ENCODE assay signal across 7 cellular contexts in the genomic region with DNA sequence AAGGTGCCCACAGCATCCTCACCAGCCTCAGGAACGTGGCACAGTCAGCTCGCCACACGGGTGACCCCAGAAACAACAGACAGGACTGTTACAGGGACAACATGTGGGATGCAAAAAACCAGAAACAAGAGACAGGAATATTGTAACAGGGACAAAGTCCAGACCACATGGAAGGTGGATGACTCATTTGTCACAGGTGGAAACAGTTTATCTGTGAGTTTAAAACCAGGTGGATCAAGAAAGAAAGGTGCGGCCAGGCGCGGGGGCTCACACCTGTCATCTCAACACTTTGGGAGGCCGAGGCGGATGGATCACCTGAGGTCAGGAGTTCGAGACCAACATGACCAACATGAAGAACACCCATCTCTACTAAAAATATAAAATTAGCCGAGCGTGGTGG. TPM values are rescaled to one million over a fixed set of nuclear protein-coding genes. Genes with fewer than 3 reads are reported as not detected.
DNase-seq lines count a peak whose midpoint lies in the region; ATAC-seq and TF ChIP-seq lines count a peak whose summit lies in the region.
"Not testable (repeated sequence)": the region's sequence is repeated elsewhere in the genome, so short reads cannot be mapped to it uniquely, and the experiment has no call there.

No MANE protein-coding gene starts in this region.

- not testable (repeated sequence) for H3T11ph ChIP-seq in H9 (ENCODE audit: low read length)

- H3K27ac ChIP-seq in H9 (ENCODE audit: insufficient read length, low read depth, low read length); RWPE2 (ENCODE audit: poor library complexity, severe bottlenecking): not testable (repeated sequence)

- not testable (repeated sequence) for H4K5ac ChIP-seq in H9 (ENCODE audit: insufficient read length, low read depth, low read length)

- H3K27ac Mint-ChIP-seq in H9 (peak overlapping the region; percentile 24 to 50 (median 32); a peak in 5 of 7 replicates), progenitor cell of endocrine pancreas (peak overlapping the region; percentile 88)
- H3K27ac Mint-ChIP-seq in chondrocyte (ENCODE audit: unreplicated experiment) = not testable (repeated sequence)

- not testable (repeated sequence) for H3K4ac ChIP-seq in H9 (ENCODE audit: low read depth, low read length)

- not testable (repeated sequence) for H3K27me3 ChIP-seq in H9 (ENCODE audit: insufficient read depth, low read length); RWPE2 (ENCODE audit: insufficient read depth, poor library complexity, severe bottlenecking)

- not testable (repeated sequence) for H3K4me3 Mint-ChIP-seq in H9; chondrocyte (ENCODE audit: unreplicated experiment); progenitor cell of endocrine pancreas (ENCODE audit: low read depth)

- H4K91ac ChIP-seq in H9 (ENCODE audit: insufficient read length, low read depth, low read length) = not testable (repeated sequence)

- not testable (repeated sequence) for DNase-seq in H9; left lobe of liver (ENCODE audit: low spot score); progenitor cell of endocrine pancreas (ENCODE audit: low spot score, unreplicated experiment)
- peak; percentile 9 for DNase-seq in RWPE2 (ENCODE audit: low spot score)
- DNase-seq in chondrocyte (ENCODE audit: low spot score) = peak; percentile 37
- peak; percentile 17 for DNase-seq in cardiac septum (ENCODE audit: low spot score)
- DNase-seq in mucosa of descending colon = peak in 2 of 3 donors; percentile 24 to 42

- not testable (repeated sequence) for H2BK5ac ChIP-seq in H9 (ENCODE audit: insufficient read length, low read length)

- not testable (repeated sequence) for H3K36me3 ChIP-seq in RWPE2 (ENCODE audit: low read depth); mucosa of descending colon (ENCODE audit: low read depth)

- not testable (repeated sequence) for H2BK15ac ChIP-seq in H9 (ENCODE audit: low read depth, low read length)

- not testable (repeated sequence) for H3K9me3 Mint-ChIP-seq in H9; chondrocyte (ENCODE audit: low read depth); progenitor cell of endocrine pancreas (ENCODE audit: low read depth)

- H3K14ac ChIP-seq in H9 (ENCODE audit: insufficient read depth, low read length) = not testable (repeated sequence)

- no CpG with 5 or more reads among the region's 11 CpGs for WGBS in H9 (ENCODE audit: extremely low coverage, insufficient read length, low lambda C conversion rate)

- not testable (repeated sequence) for H3K9me3 ChIP-seq in H9 (ENCODE audit: control insufficient read depth, low read depth, low read length); RWPE2 (ENCODE audit: severe bottlenecking); mucosa of descending colon

- not testable (repeated sequence) for H3K27me3 Mint-ChIP-seq in H9 (ENCODE audit: low read depth); chondrocyte (ENCODE audit: low read depth); progenitor cell of endocrine pancreas

- H3K36me3 Mint-ChIP-seq in H9 (ENCODE audit: insufficient read depth in 1 of 3, low read depth in 3 of 3) = peaks cover 18 to 37% (median 28%) of the 10 kb centered on the region in 3 experiments
- not testable (repeated sequence) for H3K36me3 Mint-ChIP-seq in chondrocyte (ENCODE audit: low read depth)
- H3K36me3 Mint-ChIP-seq in progenitor cell of endocrine pancreas (ENCODE audit: insufficient read depth) = peaks cover 22% of the 10 kb centered on the region

- H2AFZ ChIP-seq in H9 (ENCODE audit: low read length) = not testable (repeated sequence)

- H2BK12ac ChIP-seq in H9 (ENCODE audit: insufficient read length, low read depth, low read length) = not testable (repeated sequence)

- H3K4me2 ChIP-seq in H9 (ENCODE audit: insufficient read depth, insufficient read length, low read length) = not testable (repeated sequence)

- not testable (repeated sequence) for H3K23ac ChIP-seq in H9 (ENCODE audit: insufficient read length, low read depth, low read length)

- not testable (repeated sequence) for H3K18ac ChIP-seq in H9 (ENCODE audit: insufficient read length, low read depth, low read length)

- not testable (repeated sequence) for H3K23me2 ChIP-seq in H9 (ENCODE audit: insufficient read length, low read depth, low read length, poor library complexity, severe bottlenecking)

- H2BK120ac ChIP-seq in H9 (ENCODE audit: low read depth, low read length, poor library complexity, severe bottlenecking) = not testable (repeated sequence)

- ATAC-seq in RWPE2 (ENCODE audit: low read depth) = not testable (repeated sequence)
- peak; percentile 60 for ATAC-seq in left lobe of liver
- peak; percentile 92 for ATAC-seq in mucosa of descending colon

- intact Hi-C loops in cardiac septum (cut with DNase I); mucosa of descending colon (cut with DNase I, micrococcal nuclease): not testable (repeated sequence)

- not testable (repeated sequence) for H4K8ac ChIP-seq in H9 (replicated peaks; ENCODE audit: insufficient read length, low read depth, low read length)

- not testable (repeated sequence) for H4K20me1 ChIP-seq in H9 (ENCODE audit: control insufficient read depth, insufficient read depth, insufficient read length)

- not testable (repeated sequence) for H3K9ac ChIP-seq in H9 (ENCODE audit: extremely low read depth, insufficient read length, low read length)

- not testable (repeated sequence) for TF ChIP-seq CTCF in H9 (conservative IDR thresholded peaks at IDR 0.05); RWPE2 (IDR thresholded peaks at IDR 0.05; ENCODE audit: poor library complexity, severe bottlenecking); chondrocyte (IDR thresholded peaks at IDR 0.05); mucosa of descending colon (IDR thresholded peaks at IDR 0.05); progenitor cell of endocrine pancreas (IDR thresholded peaks at IDR 0.05; ENCODE audit: unreplicated experiment)

- H2AK5ac ChIP-seq in H9 (ENCODE audit: insufficient read length, low read length) = not testable (repeated sequence)

- not testable (repeated sequence) for H3K4me1 ChIP-seq in H9 (ENCODE audit: insufficient read depth, low read length); RWPE2 (ENCODE audit: insufficient read depth, poor library complexity, severe bottlenecking)
- H3K4me1 ChIP-seq in mucosa of descending colon (ENCODE audit: low read depth) = peaks cover 15% of the 10 kb centered on the region

- not testable (repeated sequence) for H3K56ac ChIP-seq in H9 (ENCODE audit: insufficient read length, low read depth, low read length)

- H2BK20ac ChIP-seq in H9 (ENCODE audit: low read depth, low read length, poor library complexity, severe bottlenecking) = not testable (repeated sequence)

- H3K79me2 ChIP-seq in H9 (ENCODE audit: insufficient read depth, low read length) = not testable (repeated sequence)

- not testable (repeated sequence) for H3K79me1 ChIP-seq in H9 (ENCODE audit: insufficient read depth, low read depth, low read length, poor library complexity, severe bottlenecking)

- H3K4me1 Mint-ChIP-seq in H9 (peaks cover 16 to 31% of the 10 kb centered on the region in 2 experiments), progenitor cell of endocrine pancreas (ENCODE audit: low read depth) (peaks cover 15% of the 10 kb centered on the region)
- H3K4me1 Mint-ChIP-seq in chondrocyte (ENCODE audit: low read depth) = not testable (repeated sequence)

- not testable (repeated sequence) for H3K4me3 ChIP-seq in RWPE2 (ENCODE audit: severe bottlenecking); mucosa of descending colon

RNA-seq across cellular contexts. Expression of a gene that starts 23.5 kb away (rescaled TPM):
- total RNA-seq in H9 (2021) (42.3 and 44.0 TPM in 2 replicates), chondrocyte (30.1 to 35.2 TPM (median 35.0 TPM) in 3 replicates), cardiac septum (24.9 TPM), left lobe of liver (23.0 TPM), mucosa of descending colon (10 to 100 TPM; 24.9 to 52.4 (median 37.5) TPM), progenitor cell of endocrine pancreas (61.0 and 65.4 TPM in 2 replicates)

RNA-seq across cellular contexts. Expression of a gene that starts 23.5 kb away (rescaled TPM):
- 61.1 and 63.8 TPM in 2 replicates for total RNA-seq in H9 (2021)
- 39.8 to 45.0 TPM (median 40.1 TPM) in 3 replicates for total RNA-seq in chondrocyte
- 45.1 TPM for total RNA-seq in cardiac septum
- 49.4 TPM for total RNA-seq in left lobe of liver
- 10 to 100 TPM; 43.0 to 71.2 (median 47.8) TPM for total RNA-seq in mucosa of descending colon
- 57.5 and 59.6 TPM in 2 replicates for total RNA-seq in progenitor cell of endocrine pancreas
